In genomic region chr7:151782598-151783448, GRCh38 we compare ENCODE assay signal across 8 cellular contexts.
DNase-seq lines count a peak whose midpoint lies in the region; ATAC-seq lines count a peak whose summit lies in the region.

No MANE protein-coding gene starts in this region.

- no peaks in the 10 kb centered on the region for H3K9me3 ChIP-seq in esophagus (ENCODE audit: control insufficient read depth in 2 of 2, insufficient read depth in 1 of 2, low read depth in 1 of 2, low read length in 1 of 2)

- peak overlapping the region; percentile 10 to 34 for H3K4me3 ChIP-seq in esophagus (ENCODE audit: low read depth in 1 of 2, low read length in 2 of 2)

- H3K4me1 Mint-ChIP-seq in naive B cell = peaks cover 18 to 21% (median 18%) of the 10 kb centered on the region in 3 donors
- peaks cover 25% of the 10 kb centered on the region for H3K4me1 Mint-ChIP-seq in stimulated activated effector memory CD8-positive, alpha-beta T cell treated with anti-CD3 and anti-CD28 coated beads, Interleukin-12 subunit alpha, Interleukin-12 subunit beta, amount 100 ng/mL, for 72 hours

- H3K36me3 Mint-ChIP-seq in naive B cell = peaks cover 25 to 39% of the 10 kb centered on the region in 2 donors
- H3K36me3 Mint-ChIP-seq in stimulated activated effector memory CD8-positive, alpha-beta T cell treated with anti-CD3 and anti-CD28 coated beads, Interleukin-12 subunit alpha, Interleukin-12 subunit beta, amount 100 ng/mL, for 72 hours = peaks cover 5% of the 10 kb centered on the region

- ATAC-seq in HG03025 (IDR thresholded peaks at IDR 0.05; ENCODE audit: low FRiP score, unreplicated experiment) (peak; percentile 67), naive B cell (ENCODE audit: low read depth in 2 of 2) (peak; percentile 96 to 98)
- ATAC-seq in stimulated activated effector memory CD8-positive, alpha-beta T cell treated with anti-CD3 and anti-CD28 coated beads, Interleukin-12 subunit alpha, Interleukin-12 subunit beta, amount 100 ng/mL, for 72 hours = peak; percentile 94

- peak overlapping the region in 7 of 8 donors; percentile 61 to 82 (median 79) for H3K4me3 Mint-ChIP-seq in naive B cell
- peak overlapping the region; percentile 69 for H3K4me3 Mint-ChIP-seq in stimulated activated effector memory CD8-positive, alpha-beta T cell treated with anti-CD3 and anti-CD28 coated beads, Interleukin-12 subunit alpha, Interleukin-12 subunit beta, amount 100 ng/mL, for 72 hours

- peak overlapping the region in 4 of 6 donors; percentile 21 to 82 (median 58) for H3K27ac Mint-ChIP-seq in naive B cell
- H3K27ac Mint-ChIP-seq in stimulated activated effector memory CD8-positive, alpha-beta T cell treated with anti-CD3 and anti-CD28 coated beads, Interleukin-12 subunit alpha, Interleukin-12 subunit beta, amount 100 ng/mL, for 72 hours = peak overlapping the region; percentile 90

- peak; percentile 60 for DNase-seq in SIG-M5 treated with dmso at 0.1 percent for 504 hours (lab: John Stamatoyannopoulos, UW; ENCODE audit: unreplicated experiment)
- no peak for DNase-seq in SIG-M5 (lab: John Stamatoyannopoulos, UW)
- DNase-seq in NOMO-1 treated with DMSO at 0.1 percent for 48 hours (lab: John Stamatoyannopoulos, UW; ENCODE audit: unreplicated experiment) = peak; percentile 52
- peak; percentile 61 for DNase-seq in activated T-cell treated with anti-CD3 and anti-CD28 coated beads for 1 hour (ENCODE audit: low read depth)
- DNase-seq in naive B cell = peak; percentile 76
- peak; percentile 70 to 86 for DNase-seq in stimulated activated effector memory CD8-positive, alpha-beta T cell treated with anti-CD3 and anti-CD28 coated beads, Interleukin-12 subunit alpha, Interleukin-12 subunit beta, amount 100 ng/mL, for 72 hours (ENCODE audit: low spot score in 2 of 2)

- H3K9me3 Mint-ChIP-seq in naive B cell = no peaks in the 10 kb centered on the region
- H3K9me3 Mint-ChIP-seq in stimulated activated effector memory CD8-positive, alpha-beta T cell treated with anti-CD3 and anti-CD28 coated beads, Interleukin-12 subunit alpha, Interleukin-12 subunit beta, amount 100 ng/mL, for 72 hours = no peaks in the 10 kb centered on the region

- peaks cover 2 to 3% of the 10 kb centered on the region in 2 donors for H3K4me1 ChIP-seq in esophagus (ENCODE audit: control insufficient read depth in 2 of 2, insufficient read depth in 2 of 2, low read length in 1 of 2)

- H3K27me3 ChIP-seq in esophagus (ENCODE audit: control insufficient read depth in 1 of 2, insufficient read depth in 2 of 2, low read length in 2 of 2) = no peaks in the 10 kb centered on the region

- 9 to 11% methylated on average over 54 to 55 of the region's 55 CpGs for WGBS in esophagus, 2 donors

- peak overlapping the region in 1 of 2 donors; percentile 45 for H3K27ac ChIP-seq in esophagus (ENCODE audit: low read depth in 2 of 2, low read length in 1 of 2)

- H3K36me3 ChIP-seq in esophagus (ENCODE audit: control insufficient read depth in 2 of 2, insufficient read depth in 2 of 2, low read length in 1 of 2) = peaks cover 6 to 17% of the 10 kb centered on the region in 2 donors

- no peaks in the 10 kb centered on the region for H3K27me3 Mint-ChIP-seq in naive B cell
